In genomic region chr6:142167071-142167470, GRCh38 we compare ENCODE assay signal across 34 cellular contexts. TPM values are rescaled to one million over a fixed set of nuclear protein-coding genes. Genes with fewer than 3 reads are reported as not detected.
"Had no signal": no experiment of that assay in that cellular context is flagged by ENCODE, and none has a peak within 500 bp of the region (broad histone marks: within the 10 kb centered on the region; RNA-seq: fewer than 3 reads in every experiment).

No MANE protein-coding gene starts in this region.

- H3K4me3 ChIP-seq: esophagus muscularis mucosa, gastroesophageal sphincter, heart left ventricle, hepatocyte, lung, stomach, thyroid gland, vagina had no signal

- H3K27me3 ChIP-seq: esophagus muscularis mucosa, foreskin keratinocyte, gastroesophageal sphincter, heart left ventricle, hepatocyte, neutrophil, stomach, thyroid gland, vagina had no signal

- FAIRE-seq: colon, islet of Langerhans had no signal

- H3K4me1 ChIP-seq: foreskin keratinocyte, parathyroid adenoma had no signal

- DNase-seq: effector CD8-positive, alpha-beta T cell; endodermal cell; foreskin keratinocyte; heart left ventricle; left colon; left ventricle myocardium superior; stimulated activated CD4-positive, alpha-beta T cell treated with anti-CD3 and anti-CD28 coated beads, Interleukin-2, amount 100 ng/mL, for 24 hours; stimulated activated CD4-positive, alpha-beta T cell treated with anti-CD3 and anti-CD28 coated beads, Interleukin-4, amount 100 ng/mL, for 24 hours; stimulated activated naive CD4-positive, alpha-beta T cell treated with Interleukin-2 at 50 U/mL for 16 hours; stomach; thyroid gland; trophoblast cell had no signal

- H2AFZ ChIP-seq: hepatocyte, parathyroid adenoma had no signal

- H3K9me3 ChIP-seq: esophagus muscularis mucosa, gastroesophageal sphincter, heart left ventricle, neutrophil, stomach, thyroid gland, vagina had no signal

- H3K4me2 ChIP-seq: hepatocyte had no signal

- H3K9ac ChIP-seq: parathyroid adenoma had no signal

- H3K27ac ChIP-seq: esophagus muscularis mucosa, foreskin keratinocyte, gastroesophageal sphincter, heart left ventricle, hepatocyte, neutrophil, parathyroid adenoma, stomach, thyroid gland, vagina had no signal

- ATAC-seq: foreskin keratinocyte; gastroesophageal sphincter; heart left ventricle; left colon; left ventricle myocardium superior; natural killer cell treated with Interleukin-12 subunit alpha and Interleukin-12 subunit beta and Interleukin-15 and Interleukin-18, amount 100 ng/mL, for 72 hours; sciatic nerve; stimulated activated effector memory CD8-positive, alpha-beta T cell treated with anti-CD3 and anti-CD28 coated beads, Interleukin-12 subunit alpha, Interleukin-12 subunit beta, amount 100 ng/mL, for 72 hours had no signal

RNA-seq across cellular contexts. Expression of gene NMBR, which starts 20.1 kb away (rescaled TPM):
- total RNA-seq: epithelial cell of proximal tubule; esophagus muscularis mucosa; fibroblast of lung; foreskin keratinocyte; gastroesophageal sphincter; kidney epithelial cell; left colon; left ventricle myocardium superior; mononuclear cell; natural killer cell treated with Interleukin-12 subunit alpha and Interleukin-12 subunit beta and Interleukin-15 and Interleukin-18, amount 100 ng/mL, for 72 hours; omental fat pad; subcutaneous adipose tissue; ureter; vagina had no signal
- polyA plus RNA-seq: foreskin keratinocyte, heart left ventricle, hepatocyte, stomach had no signal

RNA-seq across cellular contexts. Expression of gene GJE1, which starts 34.3 kb away (rescaled TPM):
- total RNA-seq: endodermal cell; epithelial cell of proximal tubule; esophagus muscularis mucosa; fibroblast of lung; foreskin keratinocyte; gastroesophageal sphincter; heart left ventricle; hepatocyte; kidney epithelial cell; left colon; left ventricle myocardium superior; lung; mononuclear cell; natural killer cell treated with Interleukin-12 subunit alpha and Interleukin-12 subunit beta and Interleukin-15 and Interleukin-18, amount 100 ng/mL, for 72 hours; neural crest cell; omental fat pad; progenitor cell of endocrine pancreas; sciatic nerve; stomach; subcutaneous adipose tissue; temporal lobe; thyroid gland; ureter; vagina had no signal
- polyA plus RNA-seq: fibroblast of lung, foreskin keratinocyte, heart left ventricle, hepatocyte, lung, stomach had no signal
